Comparison of ENCODE assay signal across 16 cellular contexts in the genomic region with DNA sequence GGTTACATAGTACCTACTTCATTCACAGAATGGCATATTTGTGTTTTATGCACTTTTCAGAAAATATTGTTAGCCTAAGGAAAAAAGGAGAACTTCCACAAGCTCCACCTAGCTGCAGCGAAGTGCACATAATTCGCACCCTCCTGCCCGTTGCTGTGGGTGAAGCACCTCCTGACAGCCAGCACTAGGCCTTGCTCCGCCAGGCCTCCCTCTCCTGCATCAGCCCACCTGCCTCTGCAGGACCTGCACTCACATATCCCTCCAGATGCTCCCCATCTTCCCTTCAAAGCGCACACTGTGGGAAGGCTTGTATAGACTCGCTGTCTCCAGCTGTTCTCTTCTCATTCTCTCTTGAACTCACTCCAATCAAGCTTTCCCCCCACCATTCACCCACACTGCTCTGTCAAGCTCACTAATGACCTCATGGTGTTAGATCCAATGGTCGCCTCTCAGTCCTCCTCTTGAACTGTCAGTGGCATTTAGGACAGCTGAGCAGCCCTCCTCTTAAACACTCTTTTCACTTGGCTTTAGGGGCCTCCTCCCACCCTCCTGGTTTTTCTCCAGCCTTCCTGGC. TPM values are rescaled to one million over a fixed set of nuclear protein-coding genes. Genes with fewer than 3 reads are reported as not detected.
DNase-seq lines count a peak whose midpoint lies in the region; ATAC-seq and TF ChIP-seq lines count a peak whose summit lies in the region.
"Had no signal": no experiment of that assay in that cellular context is flagged by ENCODE, and none has a peak within 500 bp of the region (broad histone marks: within the 10 kb centered on the region; RNA-seq: fewer than 3 reads in every experiment).

No MANE protein-coding gene starts in this region.

- POLR2A ChIA-PET in BJ (lab: Charles Lee), result no interaction called here

- DNase-seq in BJ (ENCODE audit: low read depth), result no peak
- peak; percentile 92 for DNase-seq in NCI-H2171 treated with DMSO at 0.1 percent for 48 hours (lab: John Stamatoyannopoulos, UW)
- no peak for DNase-seq in fibroblast of pulmonary artery (ENCODE audit: low read depth)
- DNase-seq in germinal center (ENCODE audit: low spot score), result no peak
- DNase-seq: activated CD4-positive, alpha-beta T cell treated with anti-CD3 and anti-CD28 coated beads, Interleukin-2, amount 50 U/mL, for 4 hours; activated T-cell treated with anti-CD3 and anti-CD28 coated beads, Interleukin-2, amount 50 U/mL, for 72 hours; heart right ventricle; MG63; mucosa of descending colon; SHP77 treated with DMSO at 0.1 percent for 48 hours; stimulated activated naive CD4-positive, alpha-beta T cell treated with Interleukin-2 at 50 U/mL for 16 hours had no signal

- TF ChIP-seq CTCF in BJ (IDR thresholded peaks at IDR 0.05; ENCODE audit: insufficient read depth, low read depth, low read length), result peak; percentile 5; the same call in 1 of the 2 replicates
- peak; percentile 25; the same call in 1 of the 2 replicates for TF ChIP-seq CTCF in GM12874 (IDR thresholded peaks at IDR 0.05; ENCODE audit: insufficient read depth, low read depth, low read length)
- peak; percentile 10 for TF ChIP-seq CTCF in fibroblast of pulmonary artery (IDR thresholded peaks at IDR 0.05; ENCODE audit: low read length, missing control alignments)

- CTCF ChIA-PET in BJ (lab: Yijun Ruan, JAX), result interaction anchor here (1.4 to 2.3 kb wide), 2 partner anchors 9 to 13 kb away, joined by 3 to 6 read pairs; no protein-coding TSS in a partner anchor

- ATAC-seq in GM21447 (IDR thresholded peaks at IDR 0.05; ENCODE audit: unreplicated experiment), result no peak
- ATAC-seq in HG03175 (IDR thresholded peaks at IDR 0.05; ENCODE audit: unreplicated experiment), result no peak
- no peak for ATAC-seq in GM21381 (IDR thresholded peaks at IDR 0.05; ENCODE audit: unreplicated experiment)
- ATAC-seq: activated T-cell treated with anti-CD3 and anti-CD28 coated beads, Interleukin-2, amount 50 U/mL, for 72 hours; mucosa of descending colon had no signal

- H3K36me3 ChIP-seq in BJ (ENCODE audit: control insufficient read depth, insufficient read depth, low read length), result no peaks in the 10 kb centered on the region
- H3K36me3 ChIP-seq: heart right ventricle, MG63 had no signal

- peaks cover 14% of the 10 kb centered on the region for H3K27me3 ChIP-seq in BJ (ENCODE audit: control insufficient read depth, insufficient read depth, low read length)
- H3K27me3 ChIP-seq: MG63 had no signal

- H3K4me3 ChIP-seq in BJ (ENCODE audit: low read depth, low read length) (no peak overlapping the region), fibroblast of pulmonary artery (replicated peaks; ENCODE audit: low read depth, low read length) (no peak overlapping the region)
- H3K4me3 ChIP-seq: heart right ventricle, MG63, mucosa of descending colon, skin epidermis had no signal

RNA-seq across cellular contexts. Expression of gene GRID1, which starts 20.7 kb away (rescaled TPM):
- polyA plus RNA-seq in BJ (2011; rRNA removed), result 0.20 and 0.49 TPM in 2 replicates
- 0.85 and 0.87 TPM in 2 replicates for polyA minus RNA-seq in BJ (2011; rRNA and poly(A)+ RNA removed)
